28 cellular contexts compared by ENCODE assay signal in genomic region chr2:36523153-36523552, GRCh38.
"Had no signal": no experiment of that assay in that cellular context is flagged by ENCODE, and none has a peak within 500 bp of the region (broad histone marks: within the 10 kb centered on the region; RNA-seq: fewer than 3 reads in every experiment).

No MANE protein-coding gene starts in this region.

- FAIRE-seq: endometrium, islet of Langerhans, keratinocyte had no signal

- H3K27ac ChIP-seq: colonic mucosa, epithelial cell of prostate, esophagus squamous epithelium, heart right ventricle, left lung, lower lobe of right lung had no signal

- H3K4me1 ChIP-seq: colonic mucosa, left lung, lower lobe of right lung had no signal

- H3K27me3 Mint-ChIP-seq: dendritic cell treated with granulocyte-macrophage colony-stimulating factor and Interleukin-4, amounts not matched to agents 40 ng/mL and 50 ng/mL, for 4 days; effector memory CD8-positive, alpha-beta T cell; naive B cell had no signal

- H3K27ac Mint-ChIP-seq: dendritic cell treated with granulocyte-macrophage colony-stimulating factor and Interleukin-4, amounts not matched to agents 40 ng/mL and 50 ng/mL, for 4 days; endodermal cell; mesothelial cell of epicardium had no signal

- H3K4me1 Mint-ChIP-seq: mesothelial cell of epicardium, naive B cell had no signal

- DNase-seq: colonic mucosa; cortex of kidney; effector CD8-positive, alpha-beta T cell; effector memory CD8-positive, alpha-beta T cell; endodermal cell; erythroblast; esophagus squamous epithelium; foreskin fibroblast; foreskin melanocyte; glutamatergic neuron; head of caudate nucleus; heart right ventricle; hippocampal formation; left cardiac atrium; left lung; left ventricle myocardium superior; lower lobe of right lung; mesenchymal stem cell; mucosa of descending colon; naive B cell had no signal

- H3K4me3 Mint-ChIP-seq: dendritic cell treated with granulocyte-macrophage colony-stimulating factor and Interleukin-4, amounts not matched to agents 40 ng/mL and 50 ng/mL, for 4 days; effector memory CD8-positive, alpha-beta T cell; endodermal cell; mesothelial cell of epicardium; naive B cell had no signal

- H3K4me3 ChIP-seq: colonic mucosa, esophagus squamous epithelium, gastrocnemius medialis, heart right ventricle, left lung, lower lobe of right lung, mucosa of descending colon had no signal

- H3K9me3 Mint-ChIP-seq: dendritic cell treated with granulocyte-macrophage colony-stimulating factor and Interleukin-4, amounts not matched to agents 40 ng/mL and 50 ng/mL, for 4 days; effector memory CD8-positive, alpha-beta T cell; endodermal cell; mesothelial cell of epicardium; naive B cell had no signal

- ATAC-seq: effector memory CD8-positive, alpha-beta T cell; esophagus mucosa; heart right ventricle; left cardiac atrium; left lung; left ventricle myocardium superior; lower lobe of right lung; mucosa of descending colon had no signal

- H3K27me3 ChIP-seq: colonic mucosa, esophagus squamous epithelium, gastrocnemius medialis, heart right ventricle, left lung had no signal

- H3K9me3 ChIP-seq: colonic mucosa, esophagus squamous epithelium, gastrocnemius medialis, heart right ventricle, left lung, lower lobe of right lung, mucosa of descending colon had no signal
